Comparison of ENCODE assay signal across 16 cellular contexts in genomic region chr2:168529054-168529833, GRCh38.
DNase-seq lines count a peak whose midpoint lies in the region; ATAC-seq and TF ChIP-seq lines count a peak whose summit lies in the region.
"Had no signal": no experiment of that assay in that cellular context is flagged by ENCODE, and none has a peak within 500 bp of the region (broad histone marks: within the 10 kb centered on the region; RNA-seq: fewer than 3 reads in every experiment).

No MANE protein-coding gene starts in this region.

- H3K27ac ChIP-seq in BLaER1 treated with 17β-estradiol and CSF1 and Interleukin-3, amounts not matched to agents 10 nM and 100 nM = peak overlapping the region; percentile 22 to 89 (median 83); a peak in 21 of 22 replicates
- H3K27ac ChIP-seq: C4-2B had no signal

- H3K27me3 Mint-ChIP-seq in HFFc6 (ENCODE audit: insufficient read depth) (no peaks in the 10 kb centered on the region), brain (no peaks in the 10 kb centered on the region), nephron (ENCODE audit: low read depth) (no peaks in the 10 kb centered on the region)
- H3K27me3 Mint-ChIP-seq: memory B cell; stimulated activated naive CD8-positive, alpha-beta T cell treated with anti-CD3 and anti-CD28 coated beads, Interleukin-15, Interleukin-2, amounts not matched to agents 100 ng/mL and 50 ng/mL, for 24 hours had no signal

- H3K9me3 ChIP-seq in BLaER1 treated with 17β-estradiol and CSF1 and Interleukin-3, amounts not matched to agents 10 nM and 100 nM (replicated peaks in 1 of 11) = peaks cover under 1 to 43% (median 22%) of the 10 kb centered on the region in 11 experiments; a peak in 21 of 22 replicates
- H3K9me3 ChIP-seq: SK-N-SH had no signal

- H3K4me1 Mint-ChIP-seq in HFFc6 (ENCODE audit: low read depth) = peaks cover 56% of the 10 kb centered on the region
- H3K4me1 Mint-ChIP-seq in brain = peaks cover 76% of the 10 kb centered on the region
- H3K4me1 Mint-ChIP-seq in nephron = peaks cover 57% of the 10 kb centered on the region

- H3K9me3 Mint-ChIP-seq in HFFc6 = no peaks in the 10 kb centered on the region
- peaks cover 2 to 14% (median 13%) of the 10 kb centered on the region in 5 experiments for H3K9me3 Mint-ChIP-seq in brain
- H3K9me3 Mint-ChIP-seq in nephron = peaks cover 3% of the 10 kb centered on the region
- H3K9me3 Mint-ChIP-seq: memory B cell; stimulated activated naive CD8-positive, alpha-beta T cell treated with anti-CD3 and anti-CD28 coated beads, Interleukin-15, Interleukin-2, amounts not matched to agents 100 ng/mL and 50 ng/mL, for 24 hours had no signal

- no peak for ATAC-seq in HG03097 (IDR thresholded peaks at IDR 0.05; ENCODE audit: low FRiP score, unreplicated experiment)

- H3K27me3 ChIP-seq in BLaER1 treated with 17β-estradiol and CSF1 and Interleukin-3, amounts not matched to agents 10 nM and 100 nM = no peaks in the 10 kb centered on the region

- H4K20me1 ChIP-seq in BLaER1 treated with 17β-estradiol and CSF1 and Interleukin-3, amounts not matched to agents 10 nM and 100 nM = peaks cover 0 to 14% (median 0%) of the 10 kb centered on the region in 11 experiments; a peak in 5 of 22 replicates

- peak overlapping the region; percentile 57 to 84 (median 75) for H3K4me2 ChIP-seq in BLaER1 treated with 17β-estradiol and CSF1 and Interleukin-3, amounts not matched to agents 10 nM and 100 nM
- H3K4me2 ChIP-seq: SK-N-SH had no signal

- H3K4me1 ChIP-seq in BLaER1 treated with 17β-estradiol and CSF1 and Interleukin-3, amounts not matched to agents 10 nM and 100 nM = peaks cover 38 to 73% (median 61%) of the 10 kb centered on the region in 10 experiments

- peak overlapping the region; percentile 40; the same call in 1 of the 2 replicates for H3K27ac Mint-ChIP-seq in HFFc6
- peak overlapping the region in 4 of 5 experiments; percentile 6 to 89 (median 53) for H3K27ac Mint-ChIP-seq in brain
- peak overlapping the region in 2 of 3 experiments; percentile 36 to 79 for H3K27ac Mint-ChIP-seq in nephron
- H3K27ac Mint-ChIP-seq: memory B cell; stimulated activated naive CD8-positive, alpha-beta T cell treated with anti-CD3 and anti-CD28 coated beads, Interleukin-15, Interleukin-2, amounts not matched to agents 100 ng/mL and 50 ng/mL, for 24 hours had no signal

- no peak for TF ChIP-seq CTCF in HFFc6 (IDR thresholded peaks at IDR 0.05)
- no peak for TF ChIP-seq CTCF in brain (conservative IDR thresholded peaks at IDR 0.05)
- no peak for TF ChIP-seq CTCF in nephron (IDR thresholded peaks at IDR 0.05; ENCODE audit: unreplicated experiment in 3 of 3)

- no peak overlapping the region for H3K4me3 Mint-ChIP-seq in HFFc6
- H3K4me3 Mint-ChIP-seq in brain = no peak overlapping the region
- H3K4me3 Mint-ChIP-seq in nephron = no peak overlapping the region
- H3K4me3 Mint-ChIP-seq: memory B cell; stimulated activated naive CD8-positive, alpha-beta T cell treated with anti-CD3 and anti-CD28 coated beads, Interleukin-15, Interleukin-2, amounts not matched to agents 100 ng/mL and 50 ng/mL, for 24 hours had no signal

- H3K4me3 ChIP-seq in BLaER1 treated with 17β-estradiol and CSF1 and Interleukin-3, amounts not matched to agents 10 nM and 100 nM = no peak overlapping the region

- H3K9ac ChIP-seq in BLaER1 treated with 17β-estradiol and CSF1 and Interleukin-3, amounts not matched to agents 10 nM and 100 nM = peak overlapping the region in 6 of 11 experiments; percentile 29 to 59 (median 52); a peak in 7 of 22 replicates
- H3K9ac ChIP-seq: SK-N-SH had no signal

- peaks cover 0 to 25% (median 12%) of the 10 kb centered on the region in 11 experiments; a peak in 16 of 22 replicates for H3K36me3 ChIP-seq in BLaER1 treated with 17β-estradiol and CSF1 and Interleukin-3, amounts not matched to agents 10 nM and 100 nM

- peak; percentile 10 for DNase-seq in HFFc6
- no peak for DNase-seq in NAMALWA (ENCODE audit: low spot score)
- DNase-seq in SHP77 (lab: John Stamatoyannopoulos, UW) = no peak
- DNase-seq in GM19238 (ENCODE audit: insufficient read length, low spot score) = no peak
- DNase-seq: activated T-cell treated with anti-CD3 and anti-CD28 coated beads, Interleukin-2, amount 50 U/mL, for 1 hour; NCI-H1930; NCI-H748 treated with DMSO at 0.1 percent for 48 hours; stimulated activated CD4-positive, alpha-beta T cell treated with anti-CD3 and anti-CD28 coated beads, Interleukin-4, amount 100 ng/mL, for 4 hours had no signal

- H3K36me3 Mint-ChIP-seq in HFFc6 (ENCODE audit: low read depth) (no peaks in the 10 kb centered on the region), brain (peaks cover 27% of the 10 kb centered on the region), nephron (ENCODE audit: low read depth) (peaks cover 14% of the 10 kb centered on the region)
- H3K36me3 Mint-ChIP-seq: memory B cell had no signal
